In genomic region chr5:14125262-14125661, GRCh38 we compare ENCODE assay signal across 16 cellular contexts. TPM values are rescaled to one million over a fixed set of nuclear protein-coding genes. Genes with fewer than 3 reads are reported as not detected.
DNase-seq lines count a peak whose midpoint lies in the region; ATAC-seq and TF ChIP-seq lines count a peak whose summit lies in the region.
"Had no signal": no experiment of that assay in that cellular context is flagged by ENCODE, and none has a peak within 500 bp of the region (broad histone marks: within the 10 kb centered on the region; RNA-seq: fewer than 3 reads in every experiment).

No MANE protein-coding gene starts in this region.

- no peaks in the 10 kb centered on the region for H4K20me1 ChIP-seq in HCT116 (ENCODE audit: insufficient read depth)
- H4K20me1 ChIP-seq: BLaER1 had no signal

- TF ChIP-seq CTCF in HCT116 (IDR thresholded peaks at IDR 0.05 in 2 of 3, conservative IDR thresholded peaks at IDR 0.05 in 1 of 3; ENCODE audit: borderline replicate concordance in 1 of 3, insufficient read depth in 1 of 3, low read depth in 2 of 3, low read length in 2 of 3) (no peak), uterus (IDR thresholded peaks at IDR 0.05) (no peak)

- H3K4me1 ChIP-seq in HCT116 (ENCODE audit: control insufficient read depth in 1 of 2, insufficient read depth in 2 of 2, low read length in 2 of 2): no peaks in the 10 kb centered on the region
- H3K4me1 ChIP-seq in uterus: no peaks in the 10 kb centered on the region
- H3K4me1 ChIP-seq: BLaER1, Caco-2, HAP-1 had no signal

- H3K4me2 ChIP-seq in HCT116 (ENCODE audit: low read length): no peak overlapping the region
- H3K4me2 ChIP-seq: BLaER1 had no signal

- ATAC-seq in HCT116 (peak; percentile 54; the same call in 1 of the 2 replicates), GM21390 (IDR thresholded peaks at IDR 0.05; ENCODE audit: unreplicated experiment) (no peak)

- in situ Hi-C loops in SK-MEL-5 (cut with HindIII; ENCODE audit: low pct_unique_long_range_greater_than_20kb, low sequenced_read_pairs): no loop called here

- H3K36me3 ChIP-seq in HCT116 (ENCODE audit: control insufficient read depth in 1 of 2, insufficient read depth in 2 of 2, low read length in 2 of 2): no peaks in the 10 kb centered on the region
- H3K36me3 ChIP-seq in uterus: no peaks in the 10 kb centered on the region
- H3K36me3 ChIP-seq: BLaER1, HAP-1 had no signal

- TF ChIP-seq RAD21 in HCT116 (IDR thresholded peaks at IDR 0.05; ENCODE audit: low read depth): no peak

- H3K27ac ChIP-seq in HCT116 (ENCODE audit: low read depth, low read length) (no peak overlapping the region), uterus (no peak overlapping the region)
- H3K27ac ChIP-seq: 22Rv1, BLaER1 had no signal

- RAD21 ChIA-PET in HCT116 (lab: Charles Lee; ENCODE audit: low non-redundant PET in 1 of 2, low total read pairs in 2 of 2, uncharacterized antibody in 2 of 2, unreplicated experiment in 2 of 2): no interaction called here

- no peak overlapping the region for H3K9ac ChIP-seq in HCT116 (ENCODE audit: low read length)
- H3K9ac ChIP-seq: BLaER1 had no signal

- no peak overlapping the region for H2AFZ ChIP-seq in HCT116 (ENCODE audit: low read depth, low read length, poor library complexity, severe bottlenecking)

- DNase-seq in DMS53 (lab: John Stamatoyannopoulos, UW): peak; percentile 22
- DNase-seq in DMS53 treated with DMSO at 0.1 percent for 48 hours (lab: John Stamatoyannopoulos, UW; ENCODE audit: unreplicated experiment): no peak
- no peak for DNase-seq in HCT116 (ENCODE audit: low read depth, low spot score)
- DNase-seq in SK-MEL-5 (ENCODE audit: low read depth, low spot score): peak; percentile 70
- peak; percentile 17 for DNase-seq in islet precursor cell
- DNase-seq in uterus: no peak
- no peak for DNase-seq in SHP77 treated with DMSO at 0.1 percent for 48 hours (lab: John Stamatoyannopoulos, UW)
- DNase-seq: AML-193; Caco-2; CD8-positive, alpha-beta memory T cell; GOT3; IMR-90 had no signal

- TF ChIP-seq POLR2A in HCT116 (IDR thresholded peaks at IDR 0.05; ENCODE audit: borderline replicate concordance, extremely low read depth, insufficient read depth, insufficient read length) (no peak), uterus (IDR thresholded peaks at IDR 0.05) (no peak)

- no peaks in the 10 kb centered on the region; the same call in 1 of the 2 replicates for H3K9me2 ChIP-seq in HCT116 (ENCODE audit: insufficient read depth)

- H3K9me3 ChIP-seq in HCT116 (ENCODE audit: control insufficient read depth in 1 of 2, insufficient read depth in 1 of 2, low read depth in 1 of 2, low read length in 2 of 2) (no peaks in the 10 kb centered on the region), uterus (no peaks in the 10 kb centered on the region)
- H3K9me3 ChIP-seq: BLaER1, Caco-2, HAP-1 had no signal

- POLR2A ChIA-PET in HCT116 (lab: Charles Lee): no interaction called here

- no TSS peak for BruUV-seq in HCT116 (replicated peaks; lab: Mats Ljungman, UMichigan)

- H3K79me2 ChIP-seq in HCT116 (ENCODE audit: insufficient read depth, low read length): no peaks in the 10 kb centered on the region

- CTCF ChIA-PET in HCT116 (lab: Charles Lee): no interaction called here

- intact Hi-C loops in HCT116 (cut with micrococcal nuclease): no loop called here
- intact Hi-C loops in uterus (cut with DNase I; ENCODE audit: low total_unique reads): no loop called here

- H3K4me3 ChIP-seq in HCT116 (replicated peaks in 1 of 2; ENCODE audit: low read depth in 1 of 2, low read length in 2 of 2) (no peak overlapping the region), uterus (no peak overlapping the region)
- H3K4me3 ChIP-seq: BLaER1, HAP-1 had no signal

- H3K27me3 ChIP-seq in HCT116 (ENCODE audit: insufficient read depth, low read length) (no peaks in the 10 kb centered on the region), uterus (no peaks in the 10 kb centered on the region)
- H3K27me3 ChIP-seq: BLaER1 had no signal

TF ChIP-seq in HCT116, 20 proteins besides CTCF, POLR2A, EP300 and RAD21:
- TF ChIP-seq CEBPB (IDR thresholded peaks at IDR 0.05; ENCODE audit: low read depth) (no peak), ELF1 (IDR thresholded peaks at IDR 0.05; ENCODE audit: borderline replicate concordance, low read depth) (no peak), JUND (IDR thresholded peaks at IDR 0.05) (no peak), TCF7L2 (IDR thresholded peaks at IDR 0.05; ENCODE audit: borderline replicate concordance, extremely low read depth, insufficient read depth, insufficient read length) (no peak), REST (IDR thresholded peaks at IDR 0.05; ENCODE audit: low read depth) (no peak), EGR1 (IDR thresholded peaks at IDR 0.05; ENCODE audit: low read depth) (no peak), ZFX (IDR thresholded peaks at IDR 0.05) (no peak), ZBTB33 (IDR thresholded peaks at IDR 0.05; ENCODE audit: extremely low read depth, insufficient replicate concordance, low read length) (no peak), EZH2 (IDR thresholded peaks at IDR 0.05) (no peak), MAX (IDR thresholded peaks at IDR 0.05) (no peak), YY1 (IDR thresholded peaks at IDR 0.05; ENCODE audit: extremely low read depth, insufficient replicate concordance, low read depth, low read length) (no peak), POLR2AphosphoS5 (IDR thresholded peaks at IDR 0.05; ENCODE audit: low read depth, low read length) (no peak), SRF (IDR thresholded peaks at IDR 0.05; ENCODE audit: low read depth) (no peak), ATF3 (IDR thresholded peaks at IDR 0.05) (no peak)

RNA-seq across cellular contexts. Expression of gene TRIO, which starts 17.9 kb away (rescaled TPM):
- total RNA-seq in HCT116 (2021; ENCODE audit: unreplicated experiment): 68.4 TPM
- polyA plus RNA-seq in HCT116 (2012): 31.0 and 40.5 TPM in 2 replicates
- total RNA-seq in SK-MEL-5 (2014; rRNA removed; shearing (Covaris generic)): 150 and 176 TPM in 2 replicates
- polyA plus RNA-seq in SK-MEL-5 (2015; cell fraction: cytosol; rRNA removed): 109 and 126 TPM in 2 replicates
- 316 and 397 TPM in 2 replicates for polyA plus RNA-seq in SK-MEL-5 (2015; cell fraction: nucleus; rRNA removed)
- total RNA-seq in uterus: 100 to 1,000 TPM in 3 of 4 donors, 10 to 100 TPM in 1; 93.5 to 234 (median 207) TPM

Comparison
In these comparisons a context has a peak if more than half of its experiments do, and no peak if none do; other contexts are left out.
1. DNase-seq: peak in DMS53 (single experiment), SK-MEL-5 (single experiment) and islet precursor cell (single experiment); none in DMS53 treated with DMSO at 0.1 percent for 48 hours (single experiment), HCT116 (single experiment), uterus (0 of 2) and SHP77 treated with DMSO at 0.1 percent for 48 hours (single experiment).